8 cellular contexts compared by ENCODE assay signal in the genomic region with DNA sequence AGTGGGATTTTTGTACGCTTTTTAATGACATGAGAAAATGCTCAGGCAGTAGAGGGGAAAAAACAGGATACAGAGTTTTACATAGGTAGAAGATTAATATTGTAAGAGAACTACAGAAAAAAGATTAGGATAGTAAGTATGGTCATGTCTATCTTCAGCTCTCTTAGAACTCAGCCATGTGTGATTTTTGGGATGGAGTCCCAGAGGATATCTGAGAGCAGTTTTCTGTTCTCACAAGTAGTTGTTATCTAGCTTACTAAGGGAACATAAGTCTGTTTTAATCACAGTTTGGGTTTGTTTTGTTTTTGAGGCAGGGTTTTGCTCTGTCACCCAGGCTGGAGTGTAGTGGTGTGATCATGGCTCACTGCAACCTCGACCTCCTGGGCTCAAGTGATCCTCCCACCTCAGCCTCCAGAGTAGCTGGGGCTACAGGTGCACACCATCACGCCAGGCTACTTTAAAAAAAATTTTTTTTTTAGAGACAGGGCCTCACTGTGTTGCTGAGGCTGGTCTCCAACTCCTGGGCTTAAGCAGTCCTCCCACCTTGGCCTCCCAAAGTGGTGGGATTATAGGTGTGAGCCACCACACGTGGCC. TPM values are rescaled to one million over a fixed set of nuclear protein-coding genes. Genes with fewer than 3 reads are reported as not detected.
DNase-seq lines count a peak whose midpoint lies in the region; ATAC-seq, FAIRE-seq and TF ChIP-seq lines count a peak whose summit lies in the region.
"Not testable (repeated sequence)": the region's sequence is repeated elsewhere in the genome, so short reads cannot be mapped to it uniquely, and the experiment has no call there.

No MANE protein-coding gene starts in this region.

- not testable (repeated sequence) for H3K4me3 ChIP-seq in BLaER1; HepG2 (replicated peaks in 1 of 3; ENCODE audit: insufficient read depth in 1 of 3, low read depth in 2 of 3, low read length in 3 of 3); psoas muscle; thyroid gland (replicated peaks in 1 of 3)

- not testable (repeated sequence) for TF ChIP-seq POLR2A in HepG2 (IDR thresholded peaks at IDR 0.05; ENCODE audit: insufficient read depth in 1 of 2, low read depth in 2 of 2, low read length in 2 of 2); thyroid gland (IDR thresholded peaks at IDR 0.05)

- BruUV-seq in HepG2 (replicated peaks; lab: Mats Ljungman, UMichigan) = not testable (repeated sequence)

- not testable (repeated sequence) for DNase-seq in activated CD4-positive, alpha-beta T cell treated with anti-CD3 and anti-CD28 coated beads, Interleukin-2, amount 10 ng/mL, durations not matched to agents 24 days and 14 days; activated naive CD4-positive, alpha-beta T cell treated with anti-CD3 and anti-CD28 coated beads, Interleukin-2, amount 50 U/mL, for 72 hours (ENCODE audit: low spot score in 2 of 2); Right ventricle myocardium inferior (ENCODE audit: missing footprints); HepG2 (ENCODE audit: low spot score); psoas muscle; thyroid gland

- not testable (repeated sequence) for TF ChIP-seq CTCF in HepG2 (CRISPR knock-in tag; IDR thresholded peaks at IDR 0.05); psoas muscle (IDR thresholded peaks at IDR 0.05); thyroid gland (IDR thresholded peaks at IDR 0.05)

- H3K4me1 ChIP-seq in BLaER1 (peaks cover 28% of the 10 kb centered on the region), HepG2 (ENCODE audit: insufficient read depth, low read length) (peaks cover 51% of the 10 kb centered on the region), psoas muscle (peaks cover 66% of the 10 kb centered on the region), thyroid gland (peaks cover 66 to 82% of the 10 kb centered on the region in 2 donors)

- CTCF ChIA-PET in HepG2 (lab: Yijun Ruan, JAX; ENCODE audit: low intra/inter-chr PET ratio, low total read pairs) = not testable (repeated sequence)

- H3K9ac ChIP-seq in BLaER1; HepG2 (ENCODE audit: insufficient read depth, low read depth, low read length): not testable (repeated sequence)

- not testable (repeated sequence) for H3K9me3 ChIP-seq in BLaER1; HepG2 (ENCODE audit: low read length); psoas muscle; thyroid gland

- ATAC-seq in GM18867 (IDR thresholded peaks at IDR 0.05; ENCODE audit: unreplicated experiment) (peak; percentile 12), Right ventricle myocardium inferior (peak; percentile 29)
- ATAC-seq in activated naive CD4-positive, alpha-beta T cell treated with anti-CD3 and anti-CD28 coated beads, Interleukin-2, amount 50 U/mL, for 72 hours; HepG2; psoas muscle: not testable (repeated sequence)

- H3K27ac Mint-ChIP-seq in activated CD4-positive, alpha-beta T cell treated with anti-CD3 and anti-CD28 coated beads, Interleukin-2, amount 10 ng/mL, durations not matched to agents 24 days and 14 days = peak overlapping the region; percentile 25
- H3K27ac Mint-ChIP-seq in activated naive CD4-positive, alpha-beta T cell treated with anti-CD3 and anti-CD28 coated beads, Interleukin-2, amount 50 U/mL, for 72 hours = peak overlapping the region; percentile 19 to 26

- not testable (repeated sequence) for TF ChIP-seq EP300 in HepG2 (IDR thresholded peaks at IDR 0.05; ENCODE audit: low read depth in 2 of 2, low read length in 2 of 2); HepG2 (CRISPR knock-in tag; IDR thresholded peaks at IDR 0.05; ENCODE audit: borderline replicate concordance)

- not testable (repeated sequence) for FAIRE-seq in HepG2 (lab: Jason Lieb, UNC)

- H3K36me3 Mint-ChIP-seq in activated CD4-positive, alpha-beta T cell treated with anti-CD3 and anti-CD28 coated beads, Interleukin-2, amount 10 ng/mL, durations not matched to agents 24 days and 14 days (ENCODE audit: low read depth) = peaks cover 28% of the 10 kb centered on the region
- peaks cover 0 to 15% of the 10 kb centered on the region in 2 donors for H3K36me3 Mint-ChIP-seq in activated naive CD4-positive, alpha-beta T cell treated with anti-CD3 and anti-CD28 coated beads, Interleukin-2, amount 50 U/mL, for 72 hours

- POLR2A ChIA-PET in HepG2 (lab: Yijun Ruan, JAX) = not testable (repeated sequence)

- H2AFZ ChIP-seq in HepG2 (ENCODE audit: low read length) = not testable (repeated sequence)

- H3K4me3 Mint-ChIP-seq in activated CD4-positive, alpha-beta T cell treated with anti-CD3 and anti-CD28 coated beads, Interleukin-2, amount 10 ng/mL, durations not matched to agents 24 days and 14 days = not testable (repeated sequence)

- TF ChIP-seq RAD21 in HepG2 (CRISPR knock-in tag; IDR thresholded peaks at IDR 0.05) = not testable (repeated sequence)

- WGBS in HepG2 (ENCODE audit: low lambda C conversion rate) = 97% methylated on average over 4 of the region's 4 CpGs
- 90 to 94% (median 90%) methylated on average over 4 of the region's 4 CpGs for WGBS in psoas muscle, 3 donors
- WGBS in thyroid gland, 2 donors = 76 to 79% methylated on average over 4 of the region's 4 CpGs

- H4K20me1 ChIP-seq in BLaER1 (peaks cover 100% of the 10 kb centered on the region), HepG2 (ENCODE audit: insufficient read depth, low read length) (peaks cover 14% of the 10 kb centered on the region)

- intact Hi-C loops in activated CD4-positive, alpha-beta T cell treated with anti-CD3 and anti-CD28 coated beads, Interleukin-2, amount 10 ng/mL, durations not matched to agents 24 days and 14 days (cut with micrococcal nuclease); HepG2 (cut with micrococcal nuclease; ENCODE audit: unreplicated experiment); psoas muscle (cut with DNase I); thyroid gland (cut with DNase I): not testable (repeated sequence)
- intact Hi-C loops in Right ventricle myocardium inferior (cut with DNase I) = loop anchor here (5.0 kb wide), 1 partner anchor 42 kb away; a partner anchor contains a TSS

- not testable (repeated sequence) for H3K27me3 ChIP-seq in BLaER1; HepG2 (ENCODE audit: control insufficient read depth in 1 of 2, insufficient read depth in 2 of 2, low read length in 2 of 2); psoas muscle (ENCODE audit: insufficient read depth in 3 of 3, low read length in 2 of 3); thyroid gland

- peaks cover 50% of the 10 kb centered on the region for H3K36me3 ChIP-seq in BLaER1
- peaks cover 6 to 31% of the 10 kb centered on the region in 2 experiments; a peak in 4 of 5 replicates for H3K36me3 ChIP-seq in HepG2 (replicated peaks in 1 of 2; ENCODE audit: control insufficient read depth in 1 of 2, insufficient read depth in 2 of 2, low read length in 2 of 2)
- H3K36me3 ChIP-seq in psoas muscle (ENCODE audit: insufficient read depth in 1 of 2, low read depth in 1 of 2) = peaks cover 5 to 34% of the 10 kb centered on the region in 2 donors
- H3K36me3 ChIP-seq in thyroid gland = peaks cover 3 to 19% of the 10 kb centered on the region in 2 donors

- H3K4me1 Mint-ChIP-seq in activated CD4-positive, alpha-beta T cell treated with anti-CD3 and anti-CD28 coated beads, Interleukin-2, amount 10 ng/mL, durations not matched to agents 24 days and 14 days = peaks cover 24% of the 10 kb centered on the region

- not testable (repeated sequence) for H3K9me3 Mint-ChIP-seq in activated CD4-positive, alpha-beta T cell treated with anti-CD3 and anti-CD28 coated beads, Interleukin-2, amount 10 ng/mL, durations not matched to agents 24 days and 14 days; activated naive CD4-positive, alpha-beta T cell treated with anti-CD3 and anti-CD28 coated beads, Interleukin-2, amount 50 U/mL, for 72 hours

- H3K27me3 Mint-ChIP-seq in activated CD4-positive, alpha-beta T cell treated with anti-CD3 and anti-CD28 coated beads, Interleukin-2, amount 10 ng/mL, durations not matched to agents 24 days and 14 days = not testable (repeated sequence)

- in situ Hi-C loops in HepG2 (cut with HindIII; ENCODE audit: extremely low pct_ligation_motif_present, low pct_unique_long_range_greater_than_20kb) = not testable (repeated sequence)

- not testable (repeated sequence) for H3K27ac ChIP-seq in BLaER1; HepG2 (ENCODE audit: extremely low read length, insufficient read depth, low read length)
- peak overlapping the region; percentile 65 for H3K27ac ChIP-seq in psoas muscle
- H3K27ac ChIP-seq in thyroid gland = peak overlapping the region; percentile 80 to 81 (median 81)

- H3K4me2 ChIP-seq in BLaER1 = peak overlapping the region; percentile 58
- H3K4me2 ChIP-seq in HepG2 (ENCODE audit: low read depth, low read length) = not testable (repeated sequence)

- peaks cover 70% of the 10 kb centered on the region for H3K79me2 ChIP-seq in HepG2 (ENCODE audit: insufficient read depth, low read length)

RNA-seq across cellular contexts. Expression of a gene that starts 14.4 kb away (rescaled TPM):
- total RNA-seq in activated CD4-positive, alpha-beta T cell treated with anti-CD3 and anti-CD28 coated beads, Interleukin-2, amount 10 ng/mL, durations not matched to agents 24 days and 14 days = 117 and 129 TPM in 2 replicates
- total RNA-seq in activated naive CD4-positive, alpha-beta T cell treated with anti-CD3 and anti-CD28 coated beads, Interleukin-2, amount 50 U/mL, for 72 hours = 100 to 1,000 TPM in 1 of 2 donors, 10 to 100 TPM in 1; 58.8 to 128 TPM
- 90.7 TPM for total RNA-seq in Right ventricle myocardium inferior
- 29.3 and 58.2 TPM in 2 replicates for total RNA-seq in HepG2 (2016; rRNA removed; fragmentation: Illumina TruSeq; extraction: Trizol)
- total RNA-seq in HepG2 (2016; cell fraction: cytosol; rRNA removed; fragmentation: Illumina TruSeq; extraction: Trizol; ENCODE audit: low read depth) = 12.4 and 14.5 TPM in 2 replicates
- total RNA-seq in HepG2 (2016; cell fraction: insoluble cytoplasmic fraction; rRNA removed; fragmentation: Illumina TruSeq; extraction: Trizol) = 28.7 and 54.5 TPM in 2 replicates
- 20.0 and 22.0 TPM in 2 replicates for total RNA-seq in HepG2 (2016; cell fraction: membrane; rRNA removed; fragmentation: Illumina TruSeq; extraction: Trizol)
- total RNA-seq in HepG2 (2016; cell fraction: nucleus; rRNA removed; fragmentation: Illumina TruSeq; extraction: Trizol) = 37.1 and 41.6 TPM in 2 replicates
- polyA plus RNA-seq in HepG2 (2011; rRNA removed) = 60.1 and 63.5 TPM in 2 replicates
- 48.1 and 49.3 TPM in 2 replicates for polyA plus RNA-seq in HepG2 (2011; cell fraction: cytosol; rRNA removed)
- polyA plus RNA-seq in HepG2 (2011; cell fraction: nucleus; rRNA removed) = 116 and 118 TPM in 2 replicates
- 46.7 and 52.1 TPM in 2 replicates for polyA plus RNA-seq in HepG2 (2012)
- 14.2 and 16.4 TPM in 2 replicates for polyA plus RNA-seq in HepG2 (2016; cell fraction: cytosol; fragmentation: Illumina TruSeq; extraction: Trizol; ENCODE audit: low read depth)
- polyA plus RNA-seq in HepG2 (2016; cell fraction: insoluble cytoplasmic fraction; fragmentation: Illumina TruSeq; extraction: Trizol; ENCODE audit: low read depth) = 117 and 119 TPM in 2 replicates
- 22.7 and 27.4 TPM in 2 replicates for polyA plus RNA-seq in HepG2 (2016; cell fraction: membrane; fragmentation: Illumina TruSeq; extraction: Trizol; ENCODE audit: low read depth)
- 118 and 124 TPM in 2 replicates for polyA plus RNA-seq in HepG2 (2016; cell fraction: nucleus; fragmentation: Illumina TruSeq; extraction: Trizol; ENCODE audit: insufficient read depth, low read depth)
- 89.7 and 117 TPM in 2 replicates for polyA minus RNA-seq in HepG2 (2011; rRNA and poly(A)+ RNA removed; ENCODE audit: low replicate concordance)
- polyA minus RNA-seq in HepG2 (2011; cell fraction: cytosol; rRNA and poly(A)+ RNA removed) = 36.7 and 43.3 TPM in 2 replicates
- polyA minus RNA-seq in HepG2 (2011; cell fraction: nucleus; rRNA and poly(A)+ RNA removed) = 56.4 and 70.6 TPM in 2 replicates
- total RNA-seq in psoas muscle = 100 to 1,000 TPM in 1 of 4 donors, 10 to 100 TPM in 3; 36.4 to 102 (median 49.3) TPM
- 10 to 100 TPM; 59.6 to 64.4 (median 63.2) TPM for polyA plus RNA-seq in psoas muscle
- 100 to 1,000 TPM; 184 to 348 (median 211) TPM for total RNA-seq in thyroid gland

RNA-seq across cellular contexts. Expression of a gene that starts 16.6 kb away (rescaled TPM):
- 72.3 and 73.0 TPM in 2 replicates for total RNA-seq in activated CD4-positive, alpha-beta T cell treated with anti-CD3 and anti-CD28 coated beads, Interleukin-2, amount 10 ng/mL, durations not matched to agents 24 days and 14 days
- total RNA-seq in activated naive CD4-positive, alpha-beta T cell treated with anti-CD3 and anti-CD28 coated beads, Interleukin-2, amount 50 U/mL, for 72 hours = 10 to 100 TPM; 77.9 to 95.4 TPM
- total RNA-seq in Right ventricle myocardium inferior = 66.7 TPM
- 100 and 114 TPM in 2 replicates for total RNA-seq in HepG2 (2016; rRNA removed; fragmentation: Illumina TruSeq; extraction: Trizol)
- 117 and 120 TPM in 2 replicates for total RNA-seq in HepG2 (2016; cell fraction: cytosol; rRNA removed; fragmentation: Illumina TruSeq; extraction: Trizol; ENCODE audit: low read depth)
- total RNA-seq in HepG2 (2016; cell fraction: insoluble cytoplasmic fraction; rRNA removed; fragmentation: Illumina TruSeq; extraction: Trizol) = 104 and 128 TPM in 2 replicates
- total RNA-seq in HepG2 (2016; cell fraction: membrane; rRNA removed; fragmentation: Illumina TruSeq; extraction: Trizol) = 188 and 189 TPM in 2 replicates
- total RNA-seq in HepG2 (2016; cell fraction: nucleus; rRNA removed; fragmentation: Illumina TruSeq; extraction: Trizol) = 45.9 and 47.2 TPM in 2 replicates
- polyA plus RNA-seq in HepG2 (2011; rRNA removed) = 60.7 and 83.0 TPM in 2 replicates
- 47.8 and 57.9 TPM in 2 replicates for polyA plus RNA-seq in HepG2 (2011; cell fraction: cytosol; rRNA removed)
- 10.1 and 17.2 TPM in 2 replicates for polyA plus RNA-seq in HepG2 (2011; cell fraction: nucleus; rRNA removed)
- 66.7 and 86.2 TPM in 2 replicates for polyA plus RNA-seq in HepG2 (2012)
- 136 and 156 TPM in 2 replicates for polyA plus RNA-seq in HepG2 (2016; cell fraction: cytosol; fragmentation: Illumina TruSeq; extraction: Trizol; ENCODE audit: low read depth)
- 144 and 157 TPM in 2 replicates for polyA plus RNA-seq in HepG2 (2016; cell fraction: insoluble cytoplasmic fraction; fragmentation: Illumina TruSeq; extraction: Trizol; ENCODE audit: low read depth)
- 185 and 196 TPM in 2 replicates for polyA plus RNA-seq in HepG2 (2016; cell fraction: membrane; fragmentation: Illumina TruSeq; extraction: Trizol; ENCODE audit: low read depth)
- 78.4 and 88.1 TPM in 2 replicates for polyA plus RNA-seq in HepG2 (2016; cell fraction: nucleus; fragmentation: Illumina TruSeq; extraction: Trizol; ENCODE audit: insufficient read depth, low read depth)
- polyA minus RNA-seq in HepG2 (2011; rRNA and poly(A)+ RNA removed; ENCODE audit: low replicate concordance) = 5.8 and 12.6 TPM in 2 replicates
- polyA minus RNA-seq in HepG2 (2011; cell fraction: cytosol; rRNA and poly(A)+ RNA removed) = 13.1 and 13.5 TPM in 2 replicates
- polyA minus RNA-seq in HepG2 (2011; cell fraction: nucleus; rRNA and poly(A)+ RNA removed) = 11.3 and 13.7 TPM in 2 replicates
- 10 to 100 TPM; 24.0 to 80.8 (median 34.5) TPM for total RNA-seq in psoas muscle
- polyA plus RNA-seq in psoas muscle = 100 to 1,000 TPM in 1 of 3 donors, 10 to 100 TPM in 2; 73.5 to 109 (median 79.2) TPM
- 100 to 1,000 TPM; 104 to 144 (median 129) TPM for total RNA-seq in thyroid gland

RNA-seq across cellular contexts. Expression of a gene that starts 41.3 kb away (rescaled TPM):
- total RNA-seq in activated CD4-positive, alpha-beta T cell treated with anti-CD3 and anti-CD28 coated beads, Interleukin-2, amount 10 ng/mL, durations not matched to agents 24 days and 14 days = 0.96 and 1.1 TPM in 2 replicates
- 1 to 10 TPM in 1 of 2 donors, under 1 TPM in 1; 0.16 to 1.7 TPM for total RNA-seq in activated naive CD4-positive, alpha-beta T cell treated with anti-CD3 and anti-CD28 coated beads, Interleukin-2, amount 50 U/mL, for 72 hours
- total RNA-seq in Right ventricle myocardium inferior = 7.4 TPM
- 3.1 and 5.5 TPM in 2 replicates for total RNA-seq in HepG2 (2016; rRNA removed; fragmentation: Illumina TruSeq; extraction: Trizol)
- 1.2 TPM in 2 replicates for total RNA-seq in HepG2 (2016; cell fraction: cytosol; rRNA removed; fragmentation: Illumina TruSeq; extraction: Trizol; ENCODE audit: low read depth)
- total RNA-seq in HepG2 (2016; cell fraction: insoluble cytoplasmic fraction; rRNA removed; fragmentation: Illumina TruSeq; extraction: Trizol) = 3.8 and 4.8 TPM in 2 replicates
- 1.7 and 2.0 TPM in 2 replicates for total RNA-seq in HepG2 (2016; cell fraction: membrane; rRNA removed; fragmentation: Illumina TruSeq; extraction: Trizol)
- total RNA-seq in HepG2 (2016; cell fraction: nucleus; rRNA removed; fragmentation: Illumina TruSeq; extraction: Trizol) = 5.3 and 5.7 TPM in 2 replicates
- 2.3 and 2.4 TPM in 2 replicates for polyA plus RNA-seq in HepG2 (2011; rRNA removed)
- polyA plus RNA-seq in HepG2 (2011; cell fraction: cytosol; rRNA removed) = 1.00 and 1.3 TPM in 2 replicates
- polyA plus RNA-seq in HepG2 (2011; cell fraction: nucleus; rRNA removed) = 10.3 and 12.4 TPM in 2 replicates
- polyA plus RNA-seq in HepG2 (2012) = 2.3 and 2.6 TPM in 2 replicates
- polyA plus RNA-seq in HepG2 (2016; cell fraction: cytosol; fragmentation: Illumina TruSeq; extraction: Trizol; ENCODE audit: low read depth) = 1.4 TPM in 2 replicates
- polyA plus RNA-seq in HepG2 (2016; cell fraction: insoluble cytoplasmic fraction; fragmentation: Illumina TruSeq; extraction: Trizol; ENCODE audit: low read depth) = 3.3 and 4.2 TPM in 2 replicates
- 1.9 and 2.2 TPM in 2 replicates for polyA plus RNA-seq in HepG2 (2016; cell fraction: membrane; fragmentation: Illumina TruSeq; extraction: Trizol; ENCODE audit: low read depth)
- polyA plus RNA-seq in HepG2 (2016; cell fraction: nucleus; fragmentation: Illumina TruSeq; extraction: Trizol; ENCODE audit: insufficient read depth, low read depth) = 11.9 and 12.0 TPM in 2 replicates
- polyA minus RNA-seq in HepG2 (2011; rRNA and poly(A)+ RNA removed; ENCODE audit: low replicate concordance) = 0.68 and 5.4 TPM in 2 replicates
- polyA minus RNA-seq in HepG2 (2011; cell fraction: cytosol; rRNA and poly(A)+ RNA removed) = 0.40 and 1.1 TPM in 2 replicates
- 7.0 TPM in 2 replicates for polyA minus RNA-seq in HepG2 (2011; cell fraction: nucleus; rRNA and poly(A)+ RNA removed)
- total RNA-seq in psoas muscle = under 1 TPM; 0.08 to 0.17 (median 0.16) TPM
- under 1 TPM; 0.06 to 0.31 (median 0.23) TPM for polyA plus RNA-seq in psoas muscle
- 100 to 1,000 TPM; 102 to 241 (median 123) TPM for total RNA-seq in thyroid gland

RNA-seq across cellular contexts. Expression of a gene that starts 52.6 kb away (rescaled TPM):
- 384 and 397 TPM in 2 replicates for total RNA-seq in activated CD4-positive, alpha-beta T cell treated with anti-CD3 and anti-CD28 coated beads, Interleukin-2, amount 10 ng/mL, durations not matched to agents 24 days and 14 days
- 100 to 1,000 TPM; 167 to 264 TPM for total RNA-seq in activated naive CD4-positive, alpha-beta T cell treated with anti-CD3 and anti-CD28 coated beads, Interleukin-2, amount 50 U/mL, for 72 hours
- total RNA-seq in Right ventricle myocardium inferior (127 TPM), HepG2 (2016; rRNA removed; fragmentation: Illumina TruSeq; extraction: Trizol) (476 and 882 TPM in 2 replicates), psoas muscle (10 to 100 TPM; 40.8 to 61.1 (median 50.1) TPM), thyroid gland (1,000 to 10,000 TPM; 1,046 to 3,819 (median 1,394) TPM)
- total RNA-seq in HepG2 (2016; cell fraction: cytosol; rRNA removed; fragmentation: Illumina TruSeq; extraction: Trizol; ENCODE audit: low read depth) = 310 and 329 TPM in 2 replicates
- total RNA-seq in HepG2 (2016; cell fraction: insoluble cytoplasmic fraction; rRNA removed; fragmentation: Illumina TruSeq; extraction: Trizol) = 469 and 893 TPM in 2 replicates
- total RNA-seq in HepG2 (2016; cell fraction: membrane; rRNA removed; fragmentation: Illumina TruSeq; extraction: Trizol) = 263 and 284 TPM in 2 replicates
- total RNA-seq in HepG2 (2016; cell fraction: nucleus; rRNA removed; fragmentation: Illumina TruSeq; extraction: Trizol) = 653 and 716 TPM in 2 replicates
- polyA plus RNA-seq in HepG2 (2011; rRNA removed) (720 and 780 TPM in 2 replicates), psoas muscle (100 to 1,000 TPM in 1 of 3 donors, 10 to 100 TPM in 2; 38.0 to 160 (median 79.6) TPM)
- polyA plus RNA-seq in HepG2 (2011; cell fraction: cytosol; rRNA removed) = 860 and 980 TPM in 2 replicates
- 242 and 249 TPM in 2 replicates for polyA plus RNA-seq in HepG2 (2011; cell fraction: nucleus; rRNA removed)
- 536 and 675 TPM in 2 replicates for polyA plus RNA-seq in HepG2 (2012)
- 356 and 376 TPM in 2 replicates for polyA plus RNA-seq in HepG2 (2016; cell fraction: cytosol; fragmentation: Illumina TruSeq; extraction: Trizol; ENCODE audit: low read depth)
- 548 and 588 TPM in 2 replicates for polyA plus RNA-seq in HepG2 (2016; cell fraction: insoluble cytoplasmic fraction; fragmentation: Illumina TruSeq; extraction: Trizol; ENCODE audit: low read depth)
- polyA plus RNA-seq in HepG2 (2016; cell fraction: membrane; fragmentation: Illumina TruSeq; extraction: Trizol; ENCODE audit: low read depth) = 269 and 288 TPM in 2 replicates
- 1,346 and 1,446 TPM in 2 replicates for polyA plus RNA-seq in HepG2 (2016; cell fraction: nucleus; fragmentation: Illumina TruSeq; extraction: Trizol; ENCODE audit: insufficient read depth, low read depth)
- polyA minus RNA-seq in HepG2 (2011; rRNA and poly(A)+ RNA removed; ENCODE audit: low replicate concordance) = 378 and 425 TPM in 2 replicates
- 221 and 246 TPM in 2 replicates for polyA minus RNA-seq in HepG2 (2011; cell fraction: cytosol; rRNA and poly(A)+ RNA removed)
- 88.7 and 104 TPM in 2 replicates for polyA minus RNA-seq in HepG2 (2011; cell fraction: nucleus; rRNA and poly(A)+ RNA removed)

Comparison
In these comparisons a context has a peak if more than half of its experiments do, and no peak if none do; other contexts are left out.
1. RNA of a gene that starts 41.3 kb away (total RNA-seq): 102 to 241 TPM in thyroid gland; 7.4 TPM in Right ventricle myocardium inferior (single experiment), 1.2 to 5.7 TPM in HepG2, 0.16 to 1.7 TPM in activated naive CD4-positive, alpha-beta T cell treated with anti-CD3 and anti-CD28 coated beads, Interleukin-2, amount 50 U/mL, for 72 hours, 0.96 to 1.1 TPM in activated CD4-positive, alpha-beta T cell treated with anti-CD3 and anti-CD28 coated beads, Interleukin-2, amount 10 ng/mL, durations not matched to agents 24 days and 14 days and 0.08 to 0.17 TPM in psoas muscle; every median in the first group is over 10 times any median in the second.